Comparison of ENCODE assay signal across 22 cellular contexts in genomic region chr19:54332149-54332548, GRCh38. TPM values are rescaled to one million over a fixed set of nuclear protein-coding genes. Genes with fewer than 3 reads are reported as not detected.
DNase-seq lines count a peak whose midpoint lies in the region; ATAC-seq and TF ChIP-seq lines count a peak whose summit lies in the region.
"Had no signal": no experiment of that assay in that cellular context is flagged by ENCODE, and none has a peak within 500 bp of the region (broad histone marks: within the 10 kb centered on the region; RNA-seq: fewer than 3 reads in every experiment).

No MANE protein-coding gene starts in this region.

- no peak overlapping the region for H3K27ac Mint-ChIP-seq in activated CD8-positive, alpha-beta T cell treated with anti-CD3 and anti-CD28 coated beads, Interleukin-2, amount 10 ng/mL, durations not matched to agents 7 days and 5 days
- H3K27ac Mint-ChIP-seq: CD8-positive, alpha-beta memory T cell had no signal

- POLR2A ChIA-PET in HEK293 (lab: Yijun Ruan, JAX): no interaction called here
- POLR2A ChIA-PET in activated CD8-positive, alpha-beta T cell treated with anti-CD3 and anti-CD28 coated beads, Interleukin-2, amount 10 ng/mL, durations not matched to agents 7 days and 5 days (lab: Charles Lee): no interaction called here

- TF ChIP-seq CTCF in HEK293 (tag by site-specific recombination; IDR thresholded peaks at IDR 0.05) (no peak), upper lobe of right lung (IDR thresholded peaks at IDR 0.05) (no peak), ascending aorta (IDR thresholded peaks at IDR 0.05) (no peak)

- H3K9me3 ChIP-seq in BLaER1 (peaks cover 17% of the 10 kb centered on the region; the same call in 1 of the 2 replicates), HEK293 (ENCODE audit: control insufficient read depth, insufficient read depth, low read depth, low read length) (no peaks in the 10 kb centered on the region), upper lobe of right lung (no peaks in the 10 kb centered on the region), ascending aorta (no peaks in the 10 kb centered on the region)
- H3K9me3 ChIP-seq: HAP-1 had no signal

- intact Hi-C loops in posterior vena cava (cut with DNase I): no loop called here
- intact Hi-C loops in upper lobe of right lung (cut with DNase I): no loop called here
- intact Hi-C loops in ascending aorta (cut with DNase I): no loop called here

- H3K4me3 ChIP-seq in BLaER1: no peak overlapping the region
- no peak overlapping the region for H3K4me3 ChIP-seq in HEK293 (ENCODE audit: low read depth, low read length)
- no peak overlapping the region for H3K4me3 ChIP-seq in upper lobe of right lung
- H3K4me3 ChIP-seq in ascending aorta: no peak overlapping the region
- H3K4me3 ChIP-seq: GM12878, HAP-1 had no signal

- H3K4me1 Mint-ChIP-seq in activated CD8-positive, alpha-beta T cell treated with anti-CD3 and anti-CD28 coated beads, Interleukin-2, amount 10 ng/mL, durations not matched to agents 7 days and 5 days (ENCODE audit: low read depth): peaks cover 14% of the 10 kb centered on the region

- peaks cover 75% of the 10 kb centered on the region for H3K4me1 ChIP-seq in BLaER1
- H3K4me1 ChIP-seq in HEK293 (ENCODE audit: control insufficient read depth, insufficient read depth, low read length): no peaks in the 10 kb centered on the region
- H3K4me1 ChIP-seq in upper lobe of right lung: no peaks in the 10 kb centered on the region
- no peaks in the 10 kb centered on the region for H3K4me1 ChIP-seq in ascending aorta
- H3K4me1 ChIP-seq: HAP-1 had no signal

- H3K27ac ChIP-seq in BLaER1 (peak overlapping the region; percentile 55; the same call in 1 of the 2 replicates), HEK293 (ENCODE audit: extremely low read depth, low read depth, low read length) (no peak overlapping the region), upper lobe of right lung (no peak overlapping the region), ascending aorta (no peak overlapping the region)

- ATAC-seq in upper lobe of right lung: no peak
- ATAC-seq in activated CD8-positive, alpha-beta T cell treated with anti-CD3 and anti-CD28 coated beads, Interleukin-2, amount 10 ng/mL, durations not matched to agents 7 days and 5 days: no peak
- no peak for ATAC-seq in GM19328 (IDR thresholded peaks at IDR 0.05; ENCODE audit: unreplicated experiment)
- ATAC-seq: GM12878 had no signal

- CTCF ChIA-PET in HEK293 (lab: Yijun Ruan, JAX): interaction anchor here (1.1 to 2.8 kb wide), 3 partner anchors 8 to 60 kb away, joined by 4 to 17 read pairs (median 6); no protein-coding TSS in a partner anchor
- CTCF ChIA-PET in activated CD8-positive, alpha-beta T cell treated with anti-CD3 and anti-CD28 coated beads, Interleukin-2, amount 10 ng/mL, durations not matched to agents 7 days and 5 days (lab: Charles Lee): no interaction called here

- H3K4me3 Mint-ChIP-seq in activated CD8-positive, alpha-beta T cell treated with anti-CD3 and anti-CD28 coated beads, Interleukin-2, amount 10 ng/mL, durations not matched to agents 7 days and 5 days: no peak overlapping the region
- H3K4me3 Mint-ChIP-seq: CD4-positive, CD25-positive, alpha-beta regulatory T cell; CD8-positive, alpha-beta memory T cell had no signal

- H3K27me3 ChIP-seq in BLaER1 (no peaks in the 10 kb centered on the region), upper lobe of right lung (peaks cover 3% of the 10 kb centered on the region), ascending aorta (no peaks in the 10 kb centered on the region)

- peak overlapping the region; percentile 49 for H3K4me2 ChIP-seq in BLaER1

- peaks cover 2% of the 10 kb centered on the region for H3K36me3 Mint-ChIP-seq in activated CD8-positive, alpha-beta T cell treated with anti-CD3 and anti-CD28 coated beads, Interleukin-2, amount 10 ng/mL, durations not matched to agents 7 days and 5 days (ENCODE audit: low read depth)
- H3K36me3 Mint-ChIP-seq: CD4-positive, CD25-positive, alpha-beta regulatory T cell; CD8-positive, alpha-beta memory T cell had no signal

- H3K36me3 ChIP-seq in BLaER1: no peaks in the 10 kb centered on the region
- H3K36me3 ChIP-seq in HEK293 (ENCODE audit: control insufficient read depth in 2 of 2, insufficient read depth in 1 of 2, low read length in 2 of 2): no peaks in the 10 kb centered on the region
- no peaks in the 10 kb centered on the region for H3K36me3 ChIP-seq in upper lobe of right lung
- H3K36me3 ChIP-seq in ascending aorta: no peaks in the 10 kb centered on the region
- H3K36me3 ChIP-seq: HAP-1 had no signal

- H3K9ac ChIP-seq in BLaER1: no peak overlapping the region

- no peaks in the 10 kb centered on the region for H3K9me3 Mint-ChIP-seq in activated CD8-positive, alpha-beta T cell treated with anti-CD3 and anti-CD28 coated beads, Interleukin-2, amount 10 ng/mL, durations not matched to agents 7 days and 5 days (ENCODE audit: insufficient read depth)
- H3K9me3 Mint-ChIP-seq: CD8-positive, alpha-beta memory T cell had no signal

- DNase-seq in posterior vena cava (ENCODE audit: low spot score) (peak; percentile 51), upper lobe of right lung (peak; percentile 34), ascending aorta (ENCODE audit: low spot score in 2 of 2) (no peak)
- no peak for DNase-seq in activated CD8-positive, alpha-beta T cell treated with anti-CD3 and anti-CD28 coated beads, Interleukin-2, amount 10 ng/mL, durations not matched to agents 7 days and 5 days
- DNase-seq: 8988T; C1 segment of cervical spinal cord; CD4-positive, CD25-positive, alpha-beta regulatory T cell; CD8-positive, alpha-beta memory T cell; COR-L47; DMS 273 treated with DMSO at 0.1 percent for 48 hours; DMS53; DND-41; EL had no signal

- no peaks in the 10 kb centered on the region for H4K20me1 ChIP-seq in BLaER1

- H3K27me3 Mint-ChIP-seq in activated CD8-positive, alpha-beta T cell treated with anti-CD3 and anti-CD28 coated beads, Interleukin-2, amount 10 ng/mL, durations not matched to agents 7 days and 5 days (ENCODE audit: low read depth): peaks cover 2% of the 10 kb centered on the region
- H3K27me3 Mint-ChIP-seq: CD4-positive, CD25-positive, alpha-beta regulatory T cell had no signal

TF ChIP-seq in HEK293, 187 proteins besides CTCF, POLR2A, EP300 and RAD21:
- TF ChIP-seq ZIC2 (tag by site-specific recombination; IDR thresholded peaks at IDR 0.05) (0 out of 2 replicates have a peak, but pooled peaks have one; percentile 29), ZXDB (tag by site-specific recombination; IDR thresholded peaks at IDR 0.05) (no peak)

RNA-seq across cellular contexts. Expression of gene LILRA4, which starts 6.8 kb away (rescaled TPM):
- total RNA-seq in posterior vena cava: under 1 TPM in 1 of 2 donors, not detected in 1; 0.57 TPM
- 4.8 TPM for total RNA-seq in upper lobe of right lung
- total RNA-seq in activated CD8-positive, alpha-beta T cell treated with anti-CD3 and anti-CD28 coated beads, Interleukin-2, amount 10 ng/mL, durations not matched to agents 7 days and 5 days: not detected
- total RNA-seq in ascending aorta: not detected
- total RNA-seq: A673; CD4-positive, CD25-positive, alpha-beta regulatory T cell; CD8-positive, alpha-beta memory T cell; G401; H1; HT-29 had no signal

RNA-seq across cellular contexts. Expression of gene LILRA5, which starts 19.2 kb away (rescaled TPM):
- total RNA-seq in posterior vena cava (10 to 100 TPM in 1 of 2 donors, 1 to 10 TPM in 1; 6.2 to 11.7 TPM), upper lobe of right lung (13.5 TPM), ascending aorta (not detected)
- not detected for total RNA-seq in activated CD8-positive, alpha-beta T cell treated with anti-CD3 and anti-CD28 coated beads, Interleukin-2, amount 10 ng/mL, durations not matched to agents 7 days and 5 days
- total RNA-seq: A673; CD4-positive, CD25-positive, alpha-beta regulatory T cell; CD8-positive, alpha-beta memory T cell; G401; H1; HT-29 had no signal

RNA-seq across cellular contexts. Expression of gene LAIR1, which starts 32.6 kb away (rescaled TPM):
- 10 to 100 TPM; 18.3 to 42.2 TPM for total RNA-seq in posterior vena cava
- 87.8 TPM for total RNA-seq in upper lobe of right lung
- total RNA-seq in activated CD8-positive, alpha-beta T cell treated with anti-CD3 and anti-CD28 coated beads, Interleukin-2, amount 10 ng/mL, durations not matched to agents 7 days and 5 days: 10 to 100 TPM; 92.8 to 97.6 TPM
- 11.1 TPM for total RNA-seq in ascending aorta
- total RNA-seq: A673, G401, H1, HT-29 had no signal

RNA-seq across cellular contexts. Expression of gene LILRB2, which starts 51.2 kb away (rescaled TPM):
- 10 to 100 TPM in 1 of 2 donors, 1 to 10 TPM in 1; 7.3 to 12.9 TPM for total RNA-seq in posterior vena cava
- 18.8 TPM for total RNA-seq in upper lobe of right lung
- not detected for total RNA-seq in activated CD8-positive, alpha-beta T cell treated with anti-CD3 and anti-CD28 coated beads, Interleukin-2, amount 10 ng/mL, durations not matched to agents 7 days and 5 days
- total RNA-seq in ascending aorta: 0.11 TPM
- total RNA-seq: A673; CD4-positive, CD25-positive, alpha-beta regulatory T cell; G401; H1; HT-29 had no signal

Comparison
In these comparisons a context has a peak if more than half of its experiments do, and no peak if none do; other contexts are left out.
1. DNase-seq: peak in posterior vena cava (single experiment) and upper lobe of right lung (single experiment); none in activated CD8-positive, alpha-beta T cell treated with anti-CD3 and anti-CD28 coated beads, Interleukin-2, amount 10 ng/mL, durations not matched to agents 7 days and 5 days (single experiment) and ascending aorta (0 of 2).